ENCODE assay signal across 8 cellular contexts in genomic region chr19:32405431-32406160, GRCh38.
DNase-seq lines count a peak whose midpoint lies in the region; ATAC-seq, FAIRE-seq and TF ChIP-seq lines count a peak whose summit lies in the region.

TSS of gene DPY19L3 (plus strand) at chr19:32405770. CDS start at chr19:32408254, 2,484 bp downstream.

- peaks cover 10% of the 10 kb centered on the region for H3K4me1 ChIP-seq in ES-I3 (ENCODE audit: insufficient read depth, low read length)

- H3K27me3 Mint-ChIP-seq in nephron (ENCODE audit: low read depth), result no peaks in the 10 kb centered on the region

- H3K36me3 ChIP-seq in ES-I3 (ENCODE audit: insufficient read depth, low read length), result peaks cover 8% of the 10 kb centered on the region

- no peaks in the 10 kb centered on the region for H3K9me3 ChIP-seq in ES-I3 (ENCODE audit: control insufficient read depth, insufficient read depth, low read length)

- peak within 1 kb of the TSS; percentile 96 to 98 (median 97) for H3K27ac Mint-ChIP-seq in nephron

- H3K9me3 Mint-ChIP-seq in nephron, result no peaks in the 10 kb centered on the region

- FAIRE-seq in H54 (lab: Jason Lieb, UNC), result no peak

- H3K9ac ChIP-seq in ES-I3 (ENCODE audit: low read depth, low read length), result peak within 1 kb of the TSS; percentile 96

- peak; percentile 97 for ATAC-seq in stimulated activated naive CD8-positive, alpha-beta T cell treated with anti-CD3 and anti-CD28 coated beads, Interleukin-15, Interleukin-2, amounts not matched to agents 100 U/mL and 50 U/mL, for 24 hours

- peak; percentile 96 for TF ChIP-seq POLR2A in H54 (IDR thresholded peaks at IDR 0.05; ENCODE audit: low read depth, low read length)
- TF ChIP-seq POLR2A in Raji (IDR thresholded peaks at IDR 0.05; ENCODE audit: insufficient read depth, low read depth, low read length), result peak; percentile 96

- H3K36me3 Mint-ChIP-seq in nephron (ENCODE audit: low read depth), result peaks cover 30% of the 10 kb centered on the region

- DNase-seq in H54 (ENCODE audit: insufficient read length, low spot score) (peak; percentile 96), LoVo (ENCODE audit: low spot score) (peak; percentile 90), fibroblast of the conjunctiva (ENCODE audit: low read depth) (peak; percentile 84)
- DNase-seq in activated effector memory CD4-positive, alpha-beta T cell treated with anti-CD3 and anti-CD28 coated beads, Interleukin-2, amount 50 U/mL, for 16 hours, result peak; percentile 96
- peak; percentile 94 for DNase-seq in stimulated activated naive CD8-positive, alpha-beta T cell treated with anti-CD3 and anti-CD28 coated beads, Interleukin-15, Interleukin-2, amounts not matched to agents 100 U/mL and 50 U/mL, for 24 hours

- H3K4me1 Mint-ChIP-seq in nephron, result peaks cover 40% of the 10 kb centered on the region

- peak within 1 kb of the TSS; percentile 92 to 98 (median 94) for H3K4me3 Mint-ChIP-seq in nephron

- TF ChIP-seq CTCF in nephron (IDR thresholded peaks at IDR 0.05; ENCODE audit: unreplicated experiment in 3 of 3), result no peak

Comparison
In these comparisons a context has a peak if more than half of its experiments do, and no peak if none do; other contexts are left out.
1. Peak in every context shown above with its lines: DNase-seq and ATAC-seq.